15 cellular contexts compared by ENCODE assay signal in the genomic region with DNA sequence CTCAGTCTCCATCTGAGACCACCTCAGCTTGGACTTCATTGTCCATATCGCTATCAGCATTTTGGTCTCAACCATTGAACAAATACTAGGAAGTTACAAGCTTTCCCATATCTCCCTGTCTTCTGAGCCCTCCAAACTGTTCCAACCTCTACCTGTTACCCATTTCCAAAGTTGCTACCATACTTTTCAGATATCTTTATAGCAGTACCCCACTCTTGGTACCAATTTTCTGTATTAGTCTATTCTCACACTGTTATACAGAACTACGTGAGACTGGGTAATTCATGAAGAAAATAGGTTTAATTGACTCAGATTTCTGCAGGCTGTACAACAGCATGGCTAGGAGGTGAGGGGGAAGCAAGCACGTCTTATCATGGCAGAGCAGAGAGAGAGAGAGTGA. TPM values are rescaled to one million over a fixed set of nuclear protein-coding genes. Genes with fewer than 3 reads are reported as not detected.
A peak's percentile ranks its signal among the peaks of the same experiment; 100 is the strongest.
DNase-seq lines count a peak whose midpoint lies in the region; ATAC-seq and TF ChIP-seq lines count a peak whose summit lies in the region.
"Had no signal": no experiment of that assay in that cellular context is flagged by ENCODE, and none has a peak within 500 bp of the region (broad histone marks: within the 10 kb centered on the region; RNA-seq: fewer than 3 reads in every experiment).

No MANE protein-coding gene starts in this region.

- no peak overlapping the region for H3K27ac ChIP-seq in tibial nerve
- H3K27ac ChIP-seq: PC-9 had no signal

- H3K4me3 ChIP-seq in tibial nerve, result no peak overlapping the region
- H3K4me3 ChIP-seq: MG63, PC-9 had no signal

- H3K36me3 Mint-ChIP-seq in activated naive CD4-positive, alpha-beta T cell treated with anti-CD3 and anti-CD28 coated beads, Interleukin-2, amount 50 U/mL, for 24 hours, result peaks cover 49% of the 10 kb centered on the region
- peaks cover 89% of the 10 kb centered on the region for H3K36me3 Mint-ChIP-seq in activated CD8-positive, alpha-beta T cell treated with anti-CD3 and anti-CD28 coated beads for 36 hours (ENCODE audit: low read depth)
- H3K36me3 Mint-ChIP-seq in central memory CD8-positive, alpha-beta T cell (ENCODE audit: insufficient read depth), result peaks cover 40% of the 10 kb centered on the region

- TF ChIP-seq CTCF in activated CD8-positive, alpha-beta T cell treated with anti-CD3 and anti-CD28 coated beads for 36 hours (IDR thresholded peaks at IDR 0.05), result no peak
- no peak for TF ChIP-seq CTCF in tibial nerve (IDR thresholded peaks at IDR 0.05)

- no peaks in the 10 kb centered on the region for H3K27me3 ChIP-seq in tibial nerve
- H3K27me3 ChIP-seq: MG63 had no signal

- no peaks in the 10 kb centered on the region for H3K4me1 ChIP-seq in tibial nerve

- peaks cover 84% of the 10 kb centered on the region for H3K4me1 Mint-ChIP-seq in activated naive CD4-positive, alpha-beta T cell treated with anti-CD3 and anti-CD28 coated beads, Interleukin-2, amount 50 U/mL, for 24 hours
- H3K4me1 Mint-ChIP-seq in activated CD8-positive, alpha-beta T cell treated with anti-CD3 and anti-CD28 coated beads for 36 hours (ENCODE audit: low read depth), result peaks cover 91% of the 10 kb centered on the region
- peaks cover 89% of the 10 kb centered on the region for H3K4me1 Mint-ChIP-seq in central memory CD8-positive, alpha-beta T cell
- no peaks in the 10 kb centered on the region for H3K4me1 Mint-ChIP-seq in stimulated activated naive CD8-positive, alpha-beta T cell treated with anti-CD3 and anti-CD28 coated beads, Interleukin-15, amount 100 ng/mL, for 72 hours

- no peaks in the 10 kb centered on the region for H3K27me3 Mint-ChIP-seq in activated naive CD4-positive, alpha-beta T cell treated with anti-CD3 and anti-CD28 coated beads, Interleukin-2, amount 50 U/mL, for 24 hours
- H3K27me3 Mint-ChIP-seq in activated CD8-positive, alpha-beta T cell treated with anti-CD3 and anti-CD28 coated beads for 36 hours, result no peaks in the 10 kb centered on the region
- no peaks in the 10 kb centered on the region for H3K27me3 Mint-ChIP-seq in central memory CD8-positive, alpha-beta T cell
- H3K27me3 Mint-ChIP-seq in stimulated activated naive CD8-positive, alpha-beta T cell treated with anti-CD3 and anti-CD28 coated beads, Interleukin-15, amount 100 ng/mL, for 72 hours, result no peaks in the 10 kb centered on the region
- H3K27me3 Mint-ChIP-seq: B cell had no signal

- H3K27ac Mint-ChIP-seq in activated naive CD4-positive, alpha-beta T cell treated with anti-CD3 and anti-CD28 coated beads, Interleukin-2, amount 50 U/mL, for 24 hours, result peak overlapping the region; percentile 59
- H3K27ac Mint-ChIP-seq in activated CD8-positive, alpha-beta T cell treated with anti-CD3 and anti-CD28 coated beads for 36 hours, result peak overlapping the region; percentile 84
- H3K27ac Mint-ChIP-seq in central memory CD8-positive, alpha-beta T cell (ENCODE audit: low read depth), result peak overlapping the region; percentile 87
- H3K27ac Mint-ChIP-seq in stimulated activated naive CD8-positive, alpha-beta T cell treated with anti-CD3 and anti-CD28 coated beads, Interleukin-15, amount 100 ng/mL, for 72 hours, result peak overlapping the region in 1 of 2 donors; percentile 64
- H3K27ac Mint-ChIP-seq: B cell had no signal

- no peak for ATAC-seq in activated CD8-positive, alpha-beta T cell treated with anti-CD3 and anti-CD28 coated beads for 36 hours
- ATAC-seq in central memory CD8-positive, alpha-beta T cell (replicated peaks; ENCODE audit: extremely low read depth, poor library complexity, severe bottlenecking), result no peak
- ATAC-seq in stimulated activated naive CD8-positive, alpha-beta T cell treated with anti-CD3 and anti-CD28 coated beads, Interleukin-15, amount 100 ng/mL, for 72 hours, result no peak
- no peak for ATAC-seq in GM19324 (IDR thresholded peaks at IDR 0.05; ENCODE audit: low FRiP score, unreplicated experiment)
- ATAC-seq: HepG2 had no signal

- POLR2A ChIA-PET in activated CD8-positive, alpha-beta T cell treated with anti-CD3 and anti-CD28 coated beads for 36 hours (lab: Charles Lee), result interaction anchor here (0.7 to 5.9 kb wide), 4 partner anchors 9 to 18 kb away, joined by 3 to 39 read pairs (median 4); no protein-coding TSS in a partner anchor

- no peak for TF ChIP-seq EP300 in tibial nerve (IDR thresholded peaks at IDR 0.05)

- no peak overlapping the region for H3K4me3 Mint-ChIP-seq in activated naive CD4-positive, alpha-beta T cell treated with anti-CD3 and anti-CD28 coated beads, Interleukin-2, amount 50 U/mL, for 24 hours
- H3K4me3 Mint-ChIP-seq in activated CD8-positive, alpha-beta T cell treated with anti-CD3 and anti-CD28 coated beads for 36 hours, result no peak overlapping the region
- peak overlapping the region; percentile 63 for H3K4me3 Mint-ChIP-seq in central memory CD8-positive, alpha-beta T cell
- peak overlapping the region; percentile 4 to 11 for H3K4me3 Mint-ChIP-seq in stimulated activated naive CD8-positive, alpha-beta T cell treated with anti-CD3 and anti-CD28 coated beads, Interleukin-15, amount 100 ng/mL, for 72 hours
- H3K4me3 Mint-ChIP-seq: B cell had no signal

- no peak for TF ChIP-seq POLR2A in tibial nerve (IDR thresholded peaks at IDR 0.05)

- CTCF ChIA-PET in activated CD8-positive, alpha-beta T cell treated with anti-CD3 and anti-CD28 coated beads for 36 hours (lab: Charles Lee), result interaction anchor here (1.0 to 2.8 kb wide), 2 partner anchors 8 to 51 kb away, joined by 3 to 10 read pairs; no protein-coding TSS in a partner anchor

- H3K9me3 Mint-ChIP-seq in activated naive CD4-positive, alpha-beta T cell treated with anti-CD3 and anti-CD28 coated beads, Interleukin-2, amount 50 U/mL, for 24 hours, result peaks cover 5% of the 10 kb centered on the region
- H3K9me3 Mint-ChIP-seq in activated CD8-positive, alpha-beta T cell treated with anti-CD3 and anti-CD28 coated beads for 36 hours, result peaks cover 36% of the 10 kb centered on the region
- peaks cover 7% of the 10 kb centered on the region for H3K9me3 Mint-ChIP-seq in central memory CD8-positive, alpha-beta T cell
- peaks cover 22 to 26% of the 10 kb centered on the region in 2 donors for H3K9me3 Mint-ChIP-seq in stimulated activated naive CD8-positive, alpha-beta T cell treated with anti-CD3 and anti-CD28 coated beads, Interleukin-15, amount 100 ng/mL, for 72 hours

- intact Hi-C loops in activated CD8-positive, alpha-beta T cell treated with anti-CD3 and anti-CD28 coated beads for 36 hours (cut with micrococcal nuclease), result no loop called here

- DNase-seq in activated naive CD4-positive, alpha-beta T cell (lab: John Stamatoyannopoulos, UW), result no peak
- DNase-seq in activated CD8-positive, alpha-beta T cell treated with anti-CD3 and anti-CD28 coated beads for 36 hours, result no peak
- no peak for DNase-seq in central memory CD8-positive, alpha-beta T cell (ENCODE audit: low spot score in 2 of 2)
- no peak for DNase-seq in stimulated activated naive CD8-positive, alpha-beta T cell treated with anti-CD3 and anti-CD28 coated beads, Interleukin-15, amount 100 ng/mL, for 72 hours
- DNase-seq in tibial nerve (ENCODE audit: low spot score in 2 of 2), result no peak
- DNase-seq: MG63, NCI-H1092 treated with DMSO at 0.1 percent for 48 hours, NCI-H187 treated with DMSO at 0.1 percent for 48 hours, NCI-H446 treated with DMSO at 0.1 percent for 48 hours, NCI-H774, PC-9 had no signal

- H3K9me3 ChIP-seq in tibial nerve, result peaks cover 0 to 27% (median 0%) of the 10 kb centered on the region in 4 donors

- WGBS in tibial nerve, 2 donors, result 79 to 83% methylated on average over 3 of the region's 3 CpGs

- peaks cover 0 to 6% (median 0%) of the 10 kb centered on the region in 3 donors for H3K36me3 ChIP-seq in tibial nerve
- H3K36me3 ChIP-seq: MG63 had no signal

RNA-seq across cellular contexts. Expression of a gene that starts 53.8 kb away (rescaled TPM):
- 100 to 1,000 TPM; 193 to 194 TPM for total RNA-seq in activated CD8-positive, alpha-beta T cell treated with anti-CD3 and anti-CD28 coated beads for 36 hours
- 10 to 100 TPM; 26.4 to 33.9 (median 29.2) TPM for total RNA-seq in tibial nerve

Comparison
In these comparisons a context has a peak if more than half of its experiments do, and no peak if none do; other contexts are left out.
1. H3K4me3 Mint-ChIP-seq: peak in central memory CD8-positive, alpha-beta T cell (single experiment) and stimulated activated naive CD8-positive, alpha-beta T cell treated with anti-CD3 and anti-CD28 coated beads, Interleukin-15, amount 100 ng/mL, for 72 hours (2 of 2); none in activated naive CD4-positive, alpha-beta T cell treated with anti-CD3 and anti-CD28 coated beads, Interleukin-2, amount 50 U/mL, for 24 hours (single experiment) and activated CD8-positive, alpha-beta T cell treated with anti-CD3 and anti-CD28 coated beads for 36 hours (single experiment).
2. RNA of a gene that starts 53.8 kb away (total RNA-seq): 193 to 194 TPM in activated CD8-positive, alpha-beta T cell treated with anti-CD3 and anti-CD28 coated beads for 36 hours; 26.4 to 33.9 TPM in tibial nerve; every median in the first group is over 4 times any median in the second.